ENCODE assay signal across 1 cellular context in the genomic region with DNA sequence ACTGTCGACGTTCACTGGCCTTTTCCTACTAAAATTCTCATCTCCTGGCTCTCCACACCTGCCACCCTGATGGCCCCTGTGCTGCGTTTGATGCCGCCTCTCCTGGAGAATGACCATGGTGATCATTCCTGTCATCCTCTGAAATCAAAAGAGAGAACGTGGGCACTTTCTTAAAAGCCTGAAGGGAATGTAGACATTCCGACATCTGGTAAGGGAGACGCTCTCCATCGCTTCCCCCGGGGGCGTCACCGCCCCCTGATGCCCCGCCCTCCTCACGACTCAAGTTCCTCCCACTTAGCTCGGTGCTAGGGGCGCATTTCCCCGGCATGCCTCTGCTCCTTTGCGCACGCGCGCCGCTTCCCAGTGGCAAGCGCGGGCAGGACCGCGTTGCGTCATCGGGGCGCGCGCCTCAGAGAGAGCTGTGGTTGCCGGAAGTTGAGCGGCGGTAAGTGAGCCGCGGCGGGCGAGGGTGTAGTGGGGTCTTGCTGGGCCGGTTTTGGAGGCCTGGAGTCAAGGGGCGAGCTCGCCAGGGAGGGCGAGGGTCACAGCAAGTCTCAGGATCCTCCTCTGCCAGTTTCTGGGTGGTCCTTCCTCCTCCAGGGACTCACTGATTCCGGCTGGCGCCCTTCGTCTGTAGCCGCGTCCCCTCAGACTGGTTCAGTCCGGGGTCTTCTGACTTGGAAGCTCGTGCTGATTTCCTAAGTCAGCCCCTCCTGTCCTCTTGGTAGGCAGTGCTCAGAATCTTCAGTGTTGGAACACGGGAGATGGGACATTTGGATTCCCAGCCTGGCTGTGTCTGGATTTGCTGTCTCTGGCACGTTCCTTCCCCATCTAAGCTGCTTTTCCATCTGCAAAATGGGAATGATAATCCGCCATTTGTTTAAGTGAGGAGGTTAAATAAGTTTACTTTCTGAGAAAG.
A peak's percentile ranks its signal among the peaks of the same experiment; 100 is the strongest.
TF ChIP-seq lines count a peak whose summit lies in the region.

A gene with protein sequence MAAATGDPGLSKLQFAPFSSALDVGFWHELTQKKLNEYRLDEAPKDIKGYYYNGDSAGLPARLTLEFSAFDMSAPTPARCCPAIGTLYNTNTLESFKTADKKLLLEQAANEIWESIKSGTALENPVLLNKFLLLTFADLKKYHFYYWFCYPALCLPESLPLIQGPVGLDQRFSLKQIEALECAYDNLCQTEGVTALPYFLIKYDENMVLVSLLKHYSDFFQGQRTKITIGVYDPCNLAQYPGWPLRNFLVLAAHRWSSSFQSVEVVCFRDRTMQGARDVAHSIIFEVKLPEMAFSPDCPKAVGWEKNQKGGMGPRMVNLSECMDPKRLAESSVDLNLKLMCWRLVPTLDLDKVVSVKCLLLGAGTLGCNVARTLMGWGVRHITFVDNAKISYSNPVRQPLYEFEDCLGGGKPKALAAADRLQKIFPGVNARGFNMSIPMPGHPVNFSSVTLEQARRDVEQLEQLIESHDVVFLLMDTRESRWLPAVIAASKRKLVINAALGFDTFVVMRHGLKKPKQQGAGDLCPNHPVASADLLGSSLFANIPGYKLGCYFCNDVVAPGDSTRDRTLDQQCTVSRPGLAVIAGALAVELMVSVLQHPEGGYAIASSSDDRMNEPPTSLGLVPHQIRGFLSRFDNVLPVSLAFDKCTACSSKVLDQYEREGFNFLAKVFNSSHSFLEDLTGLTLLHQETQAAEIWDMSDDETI (plus strand): TSS at position 412 of the 919 bp plus-strand sequence. CDS start 26,299 bp downstream, outside the sequence.

TF ChIP-seq in K562, 482 proteins besides CTCF, POLR2A, EP300 and RAD21 (continued from another document and continues in another):
- TF ChIP-seq, protein P1, sequence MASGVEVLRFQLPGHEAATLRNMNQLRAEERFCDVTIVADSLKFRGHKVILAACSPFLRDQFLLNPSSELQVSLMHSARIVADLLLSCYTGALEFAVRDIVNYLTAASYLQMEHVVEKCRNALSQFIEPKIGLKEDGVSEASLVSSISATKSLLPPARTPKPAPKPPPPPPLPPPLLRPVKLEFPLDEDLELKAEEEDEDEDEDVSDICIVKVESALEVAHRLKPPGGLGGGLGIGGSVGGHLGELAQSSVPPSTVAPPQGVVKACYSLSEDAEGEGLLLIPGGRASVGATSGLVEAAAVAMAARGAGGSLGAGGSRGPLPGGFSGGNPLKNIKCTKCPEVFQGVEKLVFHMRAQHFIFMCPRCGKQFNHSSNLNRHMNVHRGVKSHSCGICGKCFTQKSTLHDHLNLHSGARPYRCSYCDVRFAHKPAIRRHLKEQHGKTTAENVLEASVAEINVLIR (CRISPR knock-in tag; IDR thresholded peaks at IDR 0.05), result peak; percentile 96
- no peak for TF ChIP-seq PURB (CRISPR knock-in tag; IDR thresholded peaks at IDR 0.05; ENCODE audit: low read depth)
- no peak for TF ChIP-seq ARID2 (IDR thresholded peaks at IDR 0.05)
- TF ChIP-seq RCOR1 (IDR thresholded peaks at IDR 0.05; ENCODE audit: borderline replicate concordance in 1 of 2, low read depth in 2 of 2, low read length in 2 of 2), result peak in 1 of 2 experiments; percentile 75; a peak in 2 of 4 replicates
- no peak for TF ChIP-seq SMC3 (conservative IDR thresholded peaks at IDR 0.05; ENCODE audit: insufficient read depth, low read depth, low read length)
- peak; percentile 87 for TF ChIP-seq MBD2 (IDR thresholded peaks at IDR 0.05; ENCODE audit: borderline replicate concordance, low read depth)
- TF ChIP-seq, protein P2, sequence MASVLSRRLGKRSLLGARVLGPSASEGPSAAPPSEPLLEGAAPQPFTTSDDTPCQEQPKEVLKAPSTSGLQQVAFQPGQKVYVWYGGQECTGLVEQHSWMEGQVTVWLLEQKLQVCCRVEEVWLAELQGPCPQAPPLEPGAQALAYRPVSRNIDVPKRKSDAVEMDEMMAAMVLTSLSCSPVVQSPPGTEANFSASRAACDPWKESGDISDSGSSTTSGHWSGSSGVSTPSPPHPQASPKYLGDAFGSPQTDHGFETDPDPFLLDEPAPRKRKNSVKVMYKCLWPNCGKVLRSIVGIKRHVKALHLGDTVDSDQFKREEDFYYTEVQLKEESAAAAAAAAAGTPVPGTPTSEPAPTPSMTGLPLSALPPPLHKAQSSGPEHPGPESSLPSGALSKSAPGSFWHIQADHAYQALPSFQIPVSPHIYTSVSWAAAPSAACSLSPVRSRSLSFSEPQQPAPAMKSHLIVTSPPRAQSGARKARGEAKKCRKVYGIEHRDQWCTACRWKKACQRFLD (CRISPR knock-in tag; IDR thresholded peaks at IDR 0.05), result 0 out of 2 replicates have a peak, but pooled peaks have one; percentile 67
- TF ChIP-seq MTA1 (IDR thresholded peaks at IDR 0.05; ENCODE audit: borderline replicate concordance), result peak; percentile 98
- TF ChIP-seq ZNF121 (CRISPR knock-in tag; conservative IDR thresholded peaks at IDR 0.05), result no peak
- TF ChIP-seq, protein P3, sequence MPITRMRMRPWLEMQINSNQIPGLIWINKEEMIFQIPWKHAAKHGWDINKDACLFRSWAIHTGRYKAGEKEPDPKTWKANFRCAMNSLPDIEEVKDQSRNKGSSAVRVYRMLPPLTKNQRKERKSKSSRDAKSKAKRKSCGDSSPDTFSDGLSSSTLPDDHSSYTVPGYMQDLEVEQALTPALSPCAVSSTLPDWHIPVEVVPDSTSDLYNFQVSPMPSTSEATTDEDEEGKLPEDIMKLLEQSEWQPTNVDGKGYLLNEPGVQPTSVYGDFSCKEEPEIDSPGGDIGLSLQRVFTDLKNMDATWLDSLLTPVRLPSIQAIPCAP (CRISPR knock-in tag; IDR thresholded peaks at IDR 0.05; ENCODE audit: borderline replicate concordance), result no peak
- no peak for TF ChIP-seq ZNF668 (CRISPR knock-in tag; IDR thresholded peaks at IDR 0.05)
- TF ChIP-seq, protein P4, sequence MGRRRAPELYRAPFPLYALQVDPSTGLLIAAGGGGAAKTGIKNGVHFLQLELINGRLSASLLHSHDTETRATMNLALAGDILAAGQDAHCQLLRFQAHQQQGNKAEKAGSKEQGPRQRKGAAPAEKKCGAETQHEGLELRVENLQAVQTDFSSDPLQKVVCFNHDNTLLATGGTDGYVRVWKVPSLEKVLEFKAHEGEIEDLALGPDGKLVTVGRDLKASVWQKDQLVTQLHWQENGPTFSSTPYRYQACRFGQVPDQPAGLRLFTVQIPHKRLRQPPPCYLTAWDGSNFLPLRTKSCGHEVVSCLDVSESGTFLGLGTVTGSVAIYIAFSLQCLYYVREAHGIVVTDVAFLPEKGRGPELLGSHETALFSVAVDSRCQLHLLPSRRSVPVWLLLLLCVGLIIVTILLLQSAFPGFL (CRISPR knock-in tag; IDR thresholded peaks at IDR 0.05), result no peak
- 0 out of 2 replicates have a peak, but pooled peaks have one; percentile 16 for TF ChIP-seq TCF7L2 (IDR thresholded peaks at IDR 0.05; ENCODE audit: low read depth, low read length)
- no peak for TF ChIP-seq GATA2 (CRISPR knock-in tag; IDR thresholded peaks at IDR 0.05)
- no peak for TF ChIP-seq ZNF589 (CRISPR knock-in tag; IDR thresholded peaks at IDR 0.05; ENCODE audit: low read depth)
- no peak for TF ChIP-seq MYBL2 (IDR thresholded peaks at IDR 0.05; ENCODE audit: low read depth)
- TF ChIP-seq MYBL2 (CRISPR knock-in tag; IDR thresholded peaks at IDR 0.05; ENCODE audit: borderline replicate concordance), result no peak
- TF ChIP-seq SETDB1 (IDR thresholded peaks at IDR 0.05; ENCODE audit: low read length), result peak; percentile 80
- no peak for TF ChIP-seq RBM39 (optimal IDR thresholded peaks at IDR 0.05; ENCODE audit: low read depth, low read length)
- TF ChIP-seq SRSF9 (IDR thresholded peaks at IDR 0.05; ENCODE audit: borderline replicate concordance, low read depth, low read length), result no peak
- TF ChIP-seq DACH1 (IDR thresholded peaks at IDR 0.05; ENCODE audit: partially characterized antibody), result no peak
- TF ChIP-seq ZNF780A (CRISPR knock-in tag; IDR thresholded peaks at IDR 0.05), result no peak
- TF ChIP-seq, protein P5, sequence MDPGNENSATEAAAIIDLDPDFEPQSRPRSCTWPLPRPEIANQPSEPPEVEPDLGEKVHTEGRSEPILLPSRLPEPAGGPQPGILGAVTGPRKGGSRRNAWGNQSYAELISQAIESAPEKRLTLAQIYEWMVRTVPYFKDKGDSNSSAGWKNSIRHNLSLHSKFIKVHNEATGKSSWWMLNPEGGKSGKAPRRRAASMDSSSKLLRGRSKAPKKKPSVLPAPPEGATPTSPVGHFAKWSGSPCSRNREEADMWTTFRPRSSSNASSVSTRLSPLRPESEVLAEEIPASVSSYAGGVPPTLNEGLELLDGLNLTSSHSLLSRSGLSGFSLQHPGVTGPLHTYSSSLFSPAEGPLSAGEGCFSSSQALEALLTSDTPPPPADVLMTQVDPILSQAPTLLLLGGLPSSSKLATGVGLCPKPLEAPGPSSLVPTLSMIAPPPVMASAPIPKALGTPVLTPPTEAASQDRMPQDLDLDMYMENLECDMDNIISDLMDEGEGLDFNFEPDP (CRISPR knock-in tag; IDR thresholded peaks at IDR 0.05), result no peak
- TF ChIP-seq ZNF699 (CRISPR knock-in tag; IDR thresholded peaks at IDR 0.05; ENCODE audit: insufficient replicate concordance), result no peak
- TF ChIP-seq, protein P6, sequence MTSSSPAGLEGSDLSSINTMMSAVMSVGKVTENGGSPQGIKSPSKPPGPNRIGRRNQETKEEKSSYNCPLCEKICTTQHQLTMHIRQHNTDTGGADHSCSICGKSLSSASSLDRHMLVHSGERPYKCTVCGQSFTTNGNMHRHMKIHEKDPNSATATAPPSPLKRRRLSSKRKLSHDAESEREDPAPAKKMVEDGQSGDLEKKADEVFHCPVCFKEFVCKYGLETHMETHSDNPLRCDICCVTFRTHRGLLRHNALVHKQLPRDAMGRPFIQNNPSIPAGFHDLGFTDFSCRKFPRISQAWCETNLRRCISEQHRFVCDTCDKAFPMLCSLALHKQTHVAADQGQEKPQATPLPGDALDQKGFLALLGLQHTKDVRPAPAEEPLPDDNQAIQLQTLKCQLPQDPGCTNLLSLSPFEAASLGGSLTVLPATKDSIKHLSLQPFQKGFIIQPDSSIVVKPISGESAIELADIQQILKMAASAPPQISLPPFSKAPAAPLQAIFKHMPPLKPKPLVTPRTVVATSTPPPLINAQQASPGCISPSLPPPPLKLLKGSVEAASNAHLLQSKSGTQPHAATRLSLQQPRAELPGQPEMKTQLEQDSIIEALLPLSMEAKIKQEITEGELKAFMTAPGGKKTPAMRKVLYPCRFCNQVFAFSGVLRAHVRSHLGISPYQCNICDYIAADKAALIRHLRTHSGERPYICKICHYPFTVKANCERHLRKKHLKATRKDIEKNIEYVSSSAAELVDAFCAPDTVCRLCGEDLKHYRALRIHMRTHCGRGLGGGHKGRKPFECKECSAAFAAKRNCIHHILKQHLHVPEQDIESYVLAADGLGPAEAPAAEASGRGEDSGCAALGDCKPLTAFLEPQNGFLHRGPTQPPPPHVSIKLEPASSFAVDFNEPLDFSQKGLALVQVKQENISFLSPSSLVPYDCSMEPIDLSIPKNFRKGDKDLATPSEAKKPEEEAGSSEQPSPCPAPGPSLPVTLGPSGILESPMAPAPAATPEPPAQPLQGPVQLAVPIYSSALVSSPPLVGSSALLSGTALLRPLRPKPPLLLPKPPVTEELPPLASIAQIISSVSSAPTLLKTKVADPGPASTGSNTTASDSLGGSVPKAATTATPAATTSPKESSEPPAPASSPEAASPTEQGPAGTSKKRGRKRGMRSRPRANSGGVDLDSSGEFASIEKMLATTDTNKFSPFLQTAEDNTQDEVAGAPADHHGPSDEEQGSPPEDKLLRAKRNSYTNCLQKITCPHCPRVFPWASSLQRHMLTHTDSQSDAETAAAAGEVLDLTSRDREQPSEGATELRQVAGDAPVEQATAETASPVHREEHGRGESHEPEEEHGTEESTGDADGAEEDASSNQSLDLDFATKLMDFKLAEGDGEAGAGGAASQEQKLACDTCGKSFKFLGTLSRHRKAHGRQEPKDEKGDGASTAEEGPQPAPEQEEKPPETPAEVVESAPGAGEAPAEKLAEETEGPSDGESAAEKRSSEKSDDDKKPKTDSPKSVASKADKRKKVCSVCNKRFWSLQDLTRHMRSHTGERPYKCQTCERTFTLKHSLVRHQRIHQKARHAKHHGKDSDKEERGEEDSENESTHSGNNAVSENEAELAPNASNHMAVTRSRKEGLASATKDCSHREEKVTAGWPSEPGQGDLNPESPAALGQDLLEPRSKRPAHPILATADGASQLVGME (CRISPR knock-in tag; IDR thresholded peaks at IDR 0.05), result 0 out of 2 replicates have a peak, but pooled peaks have one; percentile 74
- peak; percentile 60 for TF ChIP-seq TAF7 (tag; IDR thresholded peaks at IDR 0.05)
- TF ChIP-seq, protein P7, sequence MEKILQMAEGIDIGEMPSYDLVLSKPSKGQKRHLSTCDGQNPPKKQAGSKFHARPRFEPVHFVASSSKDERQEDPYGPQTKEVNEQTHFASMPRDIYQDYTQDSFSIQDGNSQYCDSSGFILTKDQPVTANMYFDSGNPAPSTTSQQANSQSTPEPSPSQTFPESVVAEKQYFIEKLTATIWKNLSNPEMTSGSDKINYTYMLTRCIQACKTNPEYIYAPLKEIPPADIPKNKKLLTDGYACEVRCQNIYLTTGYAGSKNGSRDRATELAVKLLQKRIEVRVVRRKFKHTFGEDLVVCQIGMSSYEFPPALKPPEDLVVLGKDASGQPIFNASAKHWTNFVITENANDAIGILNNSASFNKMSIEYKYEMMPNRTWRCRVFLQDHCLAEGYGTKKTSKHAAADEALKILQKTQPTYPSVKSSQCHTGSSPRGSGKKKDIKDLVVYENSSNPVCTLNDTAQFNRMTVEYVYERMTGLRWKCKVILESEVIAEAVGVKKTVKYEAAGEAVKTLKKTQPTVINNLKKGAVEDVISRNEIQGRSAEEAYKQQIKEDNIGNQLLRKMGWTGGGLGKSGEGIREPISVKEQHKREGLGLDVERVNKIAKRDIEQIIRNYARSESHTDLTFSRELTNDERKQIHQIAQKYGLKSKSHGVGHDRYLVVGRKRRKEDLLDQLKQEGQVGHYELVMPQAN (IDR thresholded peaks at IDR 0.05; ENCODE audit: borderline replicate concordance), result peak; percentile 94
- no peak for TF ChIP-seq XRCC5 (IDR thresholded peaks at IDR 0.05; ENCODE audit: low read depth, low read length)
- TF ChIP-seq ZNF586 (CRISPR knock-in tag; conservative IDR thresholded peaks at IDR 0.05), result no peak
- no peak for TF ChIP-seq TEAD2 (tag; IDR thresholded peaks at IDR 0.05)
- TF ChIP-seq SIX5 (IDR thresholded peaks at IDR 0.05; ENCODE audit: borderline replicate concordance in 1 of 2, insufficient read depth in 1 of 2, low read depth in 1 of 2, low read length in 2 of 2), result 0 out of 4 replicates have a peak, but pooled peaks of 1 of the 2 experiments have one; percentile 1
- no peak for TF ChIP-seq ZNF696 (CRISPR knock-in tag; conservative IDR thresholded peaks at IDR 0.05)
- TF ChIP-seq SUPT5H (IDR thresholded peaks at IDR 0.05), result peak; percentile 95
- TF ChIP-seq ZC3H11A (IDR thresholded peaks at IDR 0.05; ENCODE audit: low read depth, low read length), result no peak
- no peak for TF ChIP-seq ZNF707 (CRISPR knock-in tag; conservative IDR thresholded peaks at IDR 0.05)
- peak; percentile 31; the same call in 1 of the 2 replicates for TF ChIP-seq FOSL1 (tag; conservative IDR thresholded peaks at IDR 0.05)
- TF ChIP-seq, protein P8, sequence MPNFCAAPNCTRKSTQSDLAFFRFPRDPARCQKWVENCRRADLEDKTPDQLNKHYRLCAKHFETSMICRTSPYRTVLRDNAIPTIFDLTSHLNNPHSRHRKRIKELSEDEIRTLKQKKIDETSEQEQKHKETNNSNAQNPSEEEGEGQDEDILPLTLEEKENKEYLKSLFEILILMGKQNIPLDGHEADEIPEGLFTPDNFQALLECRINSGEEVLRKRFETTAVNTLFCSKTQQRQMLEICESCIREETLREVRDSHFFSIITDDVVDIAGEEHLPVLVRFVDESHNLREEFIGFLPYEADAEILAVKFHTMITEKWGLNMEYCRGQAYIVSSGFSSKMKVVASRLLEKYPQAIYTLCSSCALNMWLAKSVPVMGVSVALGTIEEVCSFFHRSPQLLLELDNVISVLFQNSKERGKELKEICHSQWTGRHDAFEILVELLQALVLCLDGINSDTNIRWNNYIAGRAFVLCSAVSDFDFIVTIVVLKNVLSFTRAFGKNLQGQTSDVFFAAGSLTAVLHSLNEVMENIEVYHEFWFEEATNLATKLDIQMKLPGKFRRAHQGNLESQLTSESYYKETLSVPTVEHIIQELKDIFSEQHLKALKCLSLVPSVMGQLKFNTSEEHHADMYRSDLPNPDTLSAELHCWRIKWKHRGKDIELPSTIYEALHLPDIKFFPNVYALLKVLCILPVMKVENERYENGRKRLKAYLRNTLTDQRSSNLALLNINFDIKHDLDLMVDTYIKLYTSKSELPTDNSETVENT (CRISPR knock-in tag; IDR thresholded peaks at IDR 0.05), result peak; percentile 92
- no peak for TF ChIP-seq MTA2 (IDR thresholded peaks at IDR 0.05; ENCODE audit: low read depth)
